18 cellular contexts compared by ENCODE assay signal in genomic region chr1:36168538-36168937, GRCh38. TPM values are rescaled to one million over a fixed set of nuclear protein-coding genes. Genes with fewer than 3 reads are reported as not detected.
DNase-seq lines count a peak whose midpoint lies in the region; ATAC-seq and TF ChIP-seq lines count a peak whose summit lies in the region.
"Had no signal": no experiment of that assay in that cellular context is flagged by ENCODE, and none has a peak within 500 bp of the region (broad histone marks: within the 10 kb centered on the region; RNA-seq: fewer than 3 reads in every experiment).

No MANE protein-coding gene starts in this region.

- CTCF ChIA-PET in activated CD4-positive, alpha-beta T cell treated with anti-CD3 and anti-CD28 coated beads for 36 hours (lab: Charles Lee), result interaction anchor here (0.8 to 1.4 kb wide), 2 partner anchors 15 to 19 kb away, joined by 3 to 4 read pairs; partner anchors contain the start of gene TRAPPC3

- H3K4me3 ChIP-seq in neural progenitor cell, result no peak overlapping the region
- no peak overlapping the region for H3K4me3 ChIP-seq in hepatocyte
- H3K4me3 ChIP-seq: cardiac muscle cell, HAP-1, PC-9 had no signal

- peaks cover 3% of the 10 kb centered on the region for H3F3A ChIP-seq in neural progenitor cell (ENCODE audit: low read depth)

- H3K9me3 ChIP-seq in neural progenitor cell (ENCODE audit: low read depth), result no peaks in the 10 kb centered on the region
- no peaks in the 10 kb centered on the region for H3K9me3 ChIP-seq in hepatocyte (ENCODE audit: low read depth)
- H3K9me3 ChIP-seq: HAP-1 had no signal

- no peaks in the 10 kb centered on the region for H3K9me2 ChIP-seq in hepatocyte (replicated peaks; ENCODE audit: insufficient read depth)

- H3K4me3 Mint-ChIP-seq in activated CD4-positive, alpha-beta T cell treated with anti-CD3 and anti-CD28 coated beads for 36 hours, result no peak overlapping the region
- no peak overlapping the region for H3K4me3 Mint-ChIP-seq in dendritic cell treated with granulocyte-macrophage colony-stimulating factor and Interleukin-4, amounts not matched to agents 40 ng/mL and 50 ng/mL, for 4 days
- peak overlapping the region; percentile 21 for H3K4me3 Mint-ChIP-seq in neural progenitor cell
- H3K4me3 Mint-ChIP-seq: nephron had no signal

- H3K27me3 ChIP-seq in neural progenitor cell (no peaks in the 10 kb centered on the region), hepatocyte (no peaks in the 10 kb centered on the region)
- H3K27me3 ChIP-seq: cardiac muscle cell had no signal

- TF ChIP-seq CTCF in neural progenitor cell (IDR thresholded peaks at IDR 0.05), result no peak
- no peak for TF ChIP-seq CTCF in hepatocyte (IDR thresholded peaks at IDR 0.05; ENCODE audit: poor library complexity)

- no peaks in the 10 kb centered on the region for H3K27me3 Mint-ChIP-seq in activated CD4-positive, alpha-beta T cell treated with anti-CD3 and anti-CD28 coated beads for 36 hours
- H3K27me3 Mint-ChIP-seq in dendritic cell treated with granulocyte-macrophage colony-stimulating factor and Interleukin-4, amounts not matched to agents 40 ng/mL and 50 ng/mL, for 4 days, result no peaks in the 10 kb centered on the region
- H3K27me3 Mint-ChIP-seq in neural progenitor cell (ENCODE audit: insufficient read depth, low read depth), result peaks cover 4% of the 10 kb centered on the region

- ATAC-seq in activated CD4-positive, alpha-beta T cell treated with anti-CD3 and anti-CD28 coated beads for 36 hours, result no peak
- ATAC-seq in HG02610 (IDR thresholded peaks at IDR 0.05; ENCODE audit: unreplicated experiment), result no peak
- ATAC-seq in HG02588 (IDR thresholded peaks at IDR 0.05; ENCODE audit: unreplicated experiment), result no peak

- H3K9me3 Mint-ChIP-seq in activated CD4-positive, alpha-beta T cell treated with anti-CD3 and anti-CD28 coated beads for 36 hours (ENCODE audit: low read depth), result no peaks in the 10 kb centered on the region
- peaks cover 8% of the 10 kb centered on the region for H3K9me3 Mint-ChIP-seq in dendritic cell treated with granulocyte-macrophage colony-stimulating factor and Interleukin-4, amounts not matched to agents 40 ng/mL and 50 ng/mL, for 4 days
- no peaks in the 10 kb centered on the region for H3K9me3 Mint-ChIP-seq in neural progenitor cell
- H3K9me3 Mint-ChIP-seq: nephron had no signal

- POLR2A ChIA-PET in activated CD4-positive, alpha-beta T cell treated with anti-CD3 and anti-CD28 coated beads for 36 hours (lab: Charles Lee), result no interaction called here

- peak overlapping the region; percentile 4 for H3K27ac Mint-ChIP-seq in activated CD4-positive, alpha-beta T cell treated with anti-CD3 and anti-CD28 coated beads for 36 hours
- H3K27ac Mint-ChIP-seq in dendritic cell treated with granulocyte-macrophage colony-stimulating factor and Interleukin-4, amounts not matched to agents 40 ng/mL and 50 ng/mL, for 4 days, result peak overlapping the region; percentile 19
- H3K27ac Mint-ChIP-seq in neural progenitor cell, result no peak overlapping the region

- no peak overlapping the region for H3K9ac ChIP-seq in neural progenitor cell

- peaks cover 96% of the 10 kb centered on the region for H4K20me1 ChIP-seq in neural progenitor cell (ENCODE audit: low read depth)
- H4K20me1 ChIP-seq in hepatocyte (ENCODE audit: insufficient read depth, poor library complexity, severe bottlenecking), result peaks cover 56% of the 10 kb centered on the region

- H3K27ac ChIP-seq in neural progenitor cell (no peak overlapping the region), hepatocyte (no peak overlapping the region)
- H3K27ac ChIP-seq: cardiac muscle cell, HL-60, PC-9 had no signal

- peaks cover 45% of the 10 kb centered on the region for H3K36me3 Mint-ChIP-seq in activated CD4-positive, alpha-beta T cell treated with anti-CD3 and anti-CD28 coated beads for 36 hours (ENCODE audit: low read depth)
- H3K36me3 Mint-ChIP-seq in dendritic cell treated with granulocyte-macrophage colony-stimulating factor and Interleukin-4, amounts not matched to agents 40 ng/mL and 50 ng/mL, for 4 days (ENCODE audit: low read depth), result peaks cover 85% of the 10 kb centered on the region
- H3K36me3 Mint-ChIP-seq in neural progenitor cell, result peaks cover 41% of the 10 kb centered on the region

- no peak for DNase-seq in activated CD4-positive, alpha-beta T cell treated with anti-CD3 and anti-CD28 coated beads for 36 hours
- no peak for DNase-seq in activated CD4-positive, alpha-beta T cell treated with anti-CD3 and anti-CD28 coated beads for 4 hours
- DNase-seq in HuH-7 (ENCODE audit: low spot score) (peak; percentile 52), neural progenitor cell (ENCODE audit: low spot score) (no peak), hepatocyte (ENCODE audit: low spot score) (no peak)
- DNase-seq: 8988T; activated CD4-positive, alpha-beta T cell treated with anti-CD3 and anti-CD28 coated beads for 1 hour; NCI-H187 treated with DMSO at 0.1 percent for 48 hours; NCI-H524 treated with DMSO at 0.1 percent for 48 hours; PC-9; stimulated activated naive CD4-positive, alpha-beta T cell treated with Interleukin-2 at 50 U/mL for 16 hours had no signal

- peaks cover 41% of the 10 kb centered on the region for H3K4me1 Mint-ChIP-seq in activated CD4-positive, alpha-beta T cell treated with anti-CD3 and anti-CD28 coated beads for 36 hours
- peaks cover 47% of the 10 kb centered on the region for H3K4me1 Mint-ChIP-seq in dendritic cell treated with granulocyte-macrophage colony-stimulating factor and Interleukin-4, amounts not matched to agents 40 ng/mL and 50 ng/mL, for 4 days (ENCODE audit: low read depth)
- H3K4me1 Mint-ChIP-seq in neural progenitor cell, result peaks cover 21% of the 10 kb centered on the region

- no peak overlapping the region for H2AFZ ChIP-seq in neural progenitor cell (replicated peaks)
- no peak overlapping the region for H2AFZ ChIP-seq in hepatocyte
- H2AFZ ChIP-seq: PC-9 had no signal

- intact Hi-C loops in activated CD4-positive, alpha-beta T cell treated with anti-CD3 and anti-CD28 coated beads for 36 hours (cut with DNase I, micrococcal nuclease), result no loop called here
- intact Hi-C loops in dendritic cell treated with granulocyte-macrophage colony-stimulating factor and Interleukin-4, amounts not matched to agents 40 ng/mL and 50 ng/mL, for 4 days (cut with micrococcal nuclease), result no loop called here

- 95% methylated on average over 3 of the region's 3 CpGs for WGBS in hepatocyte (ENCODE audit: low lambda C conversion rate, missing lambda C conversion rate)

- H3K4me1 ChIP-seq in neural progenitor cell, result no peaks in the 10 kb centered on the region
- no peaks in the 10 kb centered on the region for H3K4me1 ChIP-seq in hepatocyte (ENCODE audit: insufficient read depth)
- H3K4me1 ChIP-seq: HAP-1 had no signal

- H3K4me2 ChIP-seq in neural progenitor cell (no peak overlapping the region), hepatocyte (no peak overlapping the region)
- H3K4me2 ChIP-seq: PC-9 had no signal

- no peaks in the 10 kb centered on the region for H3K36me3 ChIP-seq in neural progenitor cell
- H3K36me3 ChIP-seq in hepatocyte (replicated peaks; ENCODE audit: insufficient read depth, low read depth), result no peaks in the 10 kb centered on the region

- H3K79me2 ChIP-seq in neural progenitor cell (ENCODE audit: low read depth) (peaks cover 68% of the 10 kb centered on the region), hepatocyte (peaks cover 91% of the 10 kb centered on the region)

RNA-seq across cellular contexts. Expression of gene MAP7D1, which starts 12.6 kb away (rescaled TPM):
- total RNA-seq in activated CD4-positive, alpha-beta T cell treated with anti-CD3 and anti-CD28 coated beads for 36 hours, result 100 to 1,000 TPM; 122 to 133 TPM
- total RNA-seq in neural progenitor cell (ENCODE audit: low replicate concordance) (35.0 and 81.1 TPM in 2 replicates), hepatocyte (46.0 and 48.4 TPM in 2 replicates)
- 84.7 and 97.8 TPM in 2 replicates for polyA plus RNA-seq in hepatocyte

RNA-seq across cellular contexts. Expression of gene TRAPPC3, which starts 19.3 kb away (rescaled TPM):
- 10 to 100 TPM; 43.8 to 53.8 TPM for total RNA-seq in activated CD4-positive, alpha-beta T cell treated with anti-CD3 and anti-CD28 coated beads for 36 hours
- 44.9 and 69.4 TPM in 2 replicates for total RNA-seq in neural progenitor cell (ENCODE audit: low replicate concordance)
- total RNA-seq in hepatocyte, result 128 and 139 TPM in 2 replicates
- polyA plus RNA-seq in hepatocyte, result 131 and 148 TPM in 2 replicates

RNA-seq across cellular contexts. Expression of gene COL8A2, which starts 43.5 kb away (rescaled TPM):
- under 1 TPM; 0.05 TPM for total RNA-seq in activated CD4-positive, alpha-beta T cell treated with anti-CD3 and anti-CD28 coated beads for 36 hours
- total RNA-seq in neural progenitor cell (ENCODE audit: low replicate concordance) (0.06 TPM in 1 of 2 replicates, not detected in the other), hepatocyte (32.6 and 44.8 TPM in 2 replicates)
- 53.7 and 59.4 TPM in 2 replicates for polyA plus RNA-seq in hepatocyte

RNA-seq across cellular contexts. Expression of gene THRAP3, which starts 55.7 kb away (rescaled TPM):
- total RNA-seq in activated CD4-positive, alpha-beta T cell treated with anti-CD3 and anti-CD28 coated beads for 36 hours, result 100 to 1,000 TPM; 149 to 182 TPM
- 123 and 138 TPM in 2 replicates for total RNA-seq in neural progenitor cell (ENCODE audit: low replicate concordance)
- total RNA-seq in hepatocyte, result 82.7 and 84.6 TPM in 2 replicates
- polyA plus RNA-seq in hepatocyte, result 45.8 and 50.0 TPM in 2 replicates

Comparison
In these comparisons a context has a peak if more than half of its experiments do, and no peak if none do; other contexts are left out.
1. RNA of gene COL8A2, which starts 43.5 kb away (total RNA-seq): 32.6 to 44.8 TPM in hepatocyte; 0.05 TPM in activated CD4-positive, alpha-beta T cell treated with anti-CD3 and anti-CD28 coated beads for 36 hours and 0.06 TPM in neural progenitor cell; every median in the first group is over 10 times any median in the second.